Comparison of ENCODE assay signal across 9 cellular contexts in genomic region chr10:86366902-86367338, GRCh38. TPM values are rescaled to one million over a fixed set of nuclear protein-coding genes. Genes with fewer than 3 reads are reported as not detected.
DNase-seq lines count a peak whose midpoint lies in the region; ATAC-seq and TF ChIP-seq lines count a peak whose summit lies in the region.
"Had no signal": no experiment of that assay in that cellular context is flagged by ENCODE, and none has a peak within 500 bp of the region (broad histone marks: within the 10 kb centered on the region; RNA-seq: fewer than 3 reads in every experiment).

No MANE protein-coding gene starts in this region.

- H3K27ac ChIP-seq in right lobe of liver, result no peak overlapping the region
- no peak overlapping the region for H3K27ac ChIP-seq in upper lobe of left lung

- WGBS in right lobe of liver (ENCODE audit: insufficient coverage, low coverage, low lambda C conversion rate, missing lambda C conversion rate), result 0% methylated on average over 3 of the region's 56 CpGs
- WGBS in upper lobe of left lung, 2 donors, result no CpG with 5 or more reads among the region's 56 CpGs

- DNase-seq in activated CD8-positive, alpha-beta memory T cell treated with anti-CD3 and anti-CD28 coated beads, Interleukin-2, amount 50 U/mL, for 4 hours, result peak; percentile 14
- no peak for DNase-seq in activated CD8-positive, alpha-beta memory T cell treated with anti-CD3 and anti-CD28 coated beads, Interleukin-2, amount 50 U/mL, for 48 hours
- no peak for DNase-seq in astrocyte of the cerebellum (ENCODE audit: low read depth)
- DNase-seq in right lobe of liver, result peak in 1 of 3 donors; percentile 56
- DNase-seq in upper lobe of left lung, result peak in 1 of 2 donors; percentile 87
- DNase-seq in foreskin fibroblast, result no peak
- no peak for DNase-seq in NCI-H2227 (lab: John Stamatoyannopoulos, UW; ENCODE audit: unreplicated experiment)
- DNase-seq in CD1c-positive myeloid dendritic cell (ENCODE audit: extremely low spot score), result no peak
- DNase-seq: stimulated activated naive B cell treated with anti-CD40 and anti-IgM and Interleukin-4, amounts not matched to agents 10 μg/mL and 1 μg/mL and 100 μg/mL, for 72 hours had no signal

- in situ Hi-C loops in astrocyte of the cerebellum (cut with HindIII; ENCODE audit: low sequenced_read_pairs), result no loop called here

- H3K4me1 ChIP-seq in right lobe of liver (peaks cover 0 to 25% (median 3%) of the 10 kb centered on the region in 4 donors), upper lobe of left lung (peaks cover 36 to 50% (median 41%) of the 10 kb centered on the region in 4 donors)

- H3K27me3 ChIP-seq in right lobe of liver (peaks cover 0 to 12% of the 10 kb centered on the region in 2 donors), upper lobe of left lung (peaks cover 2 to 53% (median 29%) of the 10 kb centered on the region in 4 donors)

- intact Hi-C loops in right lobe of liver (cut with DNase I), result no loop called here

- H3K4me3 ChIP-seq in astrocyte of the cerebellum (ENCODE audit: low read depth, low read length) (peak overlapping the region; percentile 20), right lobe of liver (peak overlapping the region; percentile 33 to 42 (median 42)), upper lobe of left lung (peak overlapping the region; percentile 16 to 61 (median 53)), foreskin fibroblast (ENCODE audit: low read depth in 1 of 2, low read length in 2 of 2) (peak overlapping the region in 1 of 2 donors; percentile 15)

- no peak for TF ChIP-seq EP300 in upper lobe of left lung (IDR thresholded peaks at IDR 0.05)

- H3K36me3 ChIP-seq in right lobe of liver (no peaks in the 10 kb centered on the region), upper lobe of left lung (no peaks in the 10 kb centered on the region)

- ATAC-seq in right lobe of liver, result peak in 2 of 4 donors; percentile 7 to 29
- ATAC-seq in upper lobe of left lung (ENCODE audit: low FRiP score in 2 of 2), result peak in 1 of 2 donors; percentile 51

- TF ChIP-seq CTCF in astrocyte of the cerebellum (IDR thresholded peaks at IDR 0.05; ENCODE audit: low read depth, low read length, missing control alignments), result no peak
- no peak for TF ChIP-seq CTCF in right lobe of liver (IDR thresholded peaks at IDR 0.05)
- TF ChIP-seq CTCF in upper lobe of left lung (IDR thresholded peaks at IDR 0.05), result no peak
- TF ChIP-seq CTCF in foreskin fibroblast (IDR thresholded peaks at IDR 0.05; ENCODE audit: low read depth, low read length), result no peak

- no peaks in the 10 kb centered on the region for H3K9me3 ChIP-seq in right lobe of liver
- no peaks in the 10 kb centered on the region for H3K9me3 ChIP-seq in upper lobe of left lung

- TF ChIP-seq POLR2A in right lobe of liver (IDR thresholded peaks at IDR 0.05) (no peak), upper lobe of left lung (IDR thresholded peaks at IDR 0.05) (no peak)

RNA-seq across cellular contexts. Expression of gene GRID1, which starts 0.3 kb away (rescaled TPM):
- total RNA-seq in right lobe of liver (1 to 10 TPM in 2 of 6 experiments, under 1 TPM in 4; 0.05 to 1.9 (median 0.81) TPM), upper lobe of left lung (1 to 10 TPM; 1.5 to 5.2 (median 3.2) TPM)
